In the genomic region with DNA sequence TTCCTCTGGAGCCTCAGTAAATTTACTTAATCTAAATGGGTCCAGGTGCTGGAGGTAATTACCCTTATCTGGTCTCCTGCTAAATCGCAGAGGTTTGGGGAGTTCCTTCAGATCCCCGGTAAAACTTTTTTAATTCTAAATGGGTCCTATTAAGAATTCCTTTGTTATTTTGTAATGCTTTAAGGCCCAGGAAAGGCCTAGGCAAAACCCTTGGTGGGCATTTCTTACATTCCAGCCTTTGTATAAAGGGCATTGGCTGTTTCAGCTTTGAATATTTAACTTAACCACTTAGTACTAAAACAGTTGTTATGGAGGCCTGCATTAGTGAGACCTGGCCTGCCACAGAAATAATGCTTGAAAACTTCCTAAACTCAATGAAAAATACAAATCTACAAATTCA, we compare ENCODE assay signal across 17 cellular contexts. TPM values are rescaled to one million over a fixed set of nuclear protein-coding genes. Genes with fewer than 3 reads are reported as not detected.
"Had no signal": no experiment of that assay in that cellular context is flagged by ENCODE, and none has a peak within 500 bp of the region (broad histone marks: within the 10 kb centered on the region; RNA-seq: fewer than 3 reads in every experiment).

No MANE protein-coding gene starts in this region.

- H3K4me1 ChIP-seq: body of pancreas, esophagus muscularis mucosa had no signal

- H3K36me3 ChIP-seq: esophagus muscularis mucosa had no signal

- H3K27me3 ChIP-seq: body of pancreas, esophagus muscularis mucosa had no signal

- H3K4me3 ChIP-seq: body of pancreas, esophagus muscularis mucosa, SK-N-MC had no signal

- H3K9me3 ChIP-seq: body of pancreas, esophagus muscularis mucosa had no signal

- ATAC-seq: body of pancreas, left ventricle myocardium superior, T-cell had no signal

- DNase-seq: activated CD4-positive, alpha-beta T cell treated with anti-CD3 and anti-CD28 coated beads for 1 hour; activated CD4-positive, alpha-beta T cell treated with anti-CD3 and anti-CD28 coated beads, Interleukin-2, amount 50 U/mL, for 4 hours; activated T-cell treated with anti-CD3 and anti-CD28 coated beads, Interleukin-2, amount 50 U/mL, for 1 hour; body of pancreas; caudate nucleus; hippocampal formation; left ventricle myocardium superior; stimulated activated CD4-positive, alpha-beta T cell treated with anti-CD3 and anti-CD28 coated beads, Interleukin-12 subunit alpha, Interleukin-12 subunit beta, amount 100 ng/mL, for 4 hours; stimulated activated CD4-positive, alpha-beta T cell treated with anti-CD3 and anti-CD28 coated beads, Interleukin-2, amount 100 ng/mL, for 24 hours; T-cell; T-helper 9 cell had no signal

RNA-seq across cellular contexts. Expression of a gene that starts 14.9 kb away (rescaled TPM):
- total RNA-seq: neural crest cell, osteocyte had no signal

RNA-seq across cellular contexts. Expression of a gene that starts 15.4 kb away (rescaled TPM):
- total RNA-seq: body of pancreas, esophagus muscularis mucosa, left ventricle myocardium superior, mesenteric fat pad, neural crest cell, osteocyte, ureter had no signal
